In genomic region chr10:60363187-60363586, GRCh38 we compare ENCODE assay signal across 29 cellular contexts.
"Had no signal": no experiment of that assay in that cellular context is flagged by ENCODE, and none has a peak within 500 bp of the region (broad histone marks: within the 10 kb centered on the region; RNA-seq: fewer than 3 reads in every experiment).

No MANE protein-coding gene starts in this region.

- DNase-seq: activated CD4-positive, alpha-beta T cell treated with anti-CD3 and anti-CD28 coated beads for 48 hours; activated CD4-positive, alpha-beta T cell treated with anti-CD3 and anti-CD28 coated beads, Interleukin-2, amount 50 U/mL, for 48 hours; activated CD8-positive, alpha-beta memory T cell treated with anti-CD3 and anti-CD28 coated beads for 24 hours; activated effector memory CD4-positive, alpha-beta T cell treated with anti-CD3 and anti-CD28 coated beads, Interleukin-2, amount 50 U/mL, for 16 hours; activated naive CD4-positive, alpha-beta T cell treated with anti-CD3 and anti-CD28 coated beads, Interleukin-2, amount 10 ng/mL, durations not matched to agents 7 days and 5 days; activated naive CD8-positive, alpha-beta T cell treated with anti-CD3 and anti-CD28 coated beads, Interleukin-2, amount 10 ng/mL, durations not matched to agents 7 days and 5 days; amniotic stem cell; caudate nucleus; endodermal cell; head of caudate nucleus; hippocampal formation; immature natural killer cell; kidney; left colon; mammary epithelial cell; midbrain; natural killer cell; occipital lobe; right cardiac atrium; spleen; stimulated activated naive CD4-positive, alpha-beta T cell; T-cell; tibial artery; upper lobe of right lung had no signal

- H3K27me3 ChIP-seq: neural progenitor cell, spleen, suprapubic skin, tibial artery, upper lobe of right lung had no signal

- H3K9me3 ChIP-seq: spleen, suprapubic skin, tibial artery, upper lobe of right lung had no signal

- H3K4me1 ChIP-seq: tibial artery, upper lobe of right lung had no signal

- ATAC-seq: activated CD4-positive, CD25-positive, alpha-beta regulatory T cell treated with anti-CD3 and anti-CD28 coated beads, Interleukin-2, amount 50 U/mL, for 24 hours; esophagus mucosa; left colon; natural killer cell; right cardiac atrium; T-cell; upper lobe of right lung had no signal

- H3K36me3 ChIP-seq: neural progenitor cell, spleen, suprapubic skin, tibial artery, upper lobe of right lung had no signal

- H2AFZ ChIP-seq: neural progenitor cell had no signal

- H3K4me2 ChIP-seq: neural progenitor cell had no signal

- H3K4me3 ChIP-seq: neural progenitor cell, spleen, suprapubic skin, tibial artery, upper lobe of right lung had no signal

- H3K27ac ChIP-seq: neural progenitor cell, spleen, suprapubic skin, tibial artery, upper lobe of right lung, VCaP had no signal

- H3K9ac ChIP-seq: neural progenitor cell had no signal
